9 cellular contexts compared by ENCODE assay signal in genomic region chr2:224983719-224984388, GRCh38. TPM values are rescaled to one million over a fixed set of nuclear protein-coding genes. Genes with fewer than 3 reads are reported as not detected.
DNase-seq lines count a peak whose midpoint lies in the region; ATAC-seq lines count a peak whose summit lies in the region.
"Had no signal": no experiment of that assay in that cellular context is flagged by ENCODE, and none has a peak within 500 bp of the region (broad histone marks: within the 10 kb centered on the region; RNA-seq: fewer than 3 reads in every experiment).

No MANE protein-coding gene starts in this region.

- H3K27me3 ChIP-seq in stomach smooth muscle (ENCODE audit: control insufficient read depth in 1 of 2, insufficient read depth in 2 of 2, low read length in 2 of 2), result no peaks in the 10 kb centered on the region

- peak overlapping the region; percentile 91 to 94 for H3K27ac Mint-ChIP-seq in activated naive CD4-positive, alpha-beta T cell treated with anti-CD3 and anti-CD28 coated beads, Interleukin-2, amount 50 U/mL, for 72 hours

- H3K27ac ChIP-seq in stomach smooth muscle (ENCODE audit: low read length), result no peak overlapping the region
- H3K27ac ChIP-seq: A549 had no signal

- peak in 2 of 3 experiments; percentile 63 to 76 for DNase-seq in NCI-H1417 (lab: John Stamatoyannopoulos, UW)
- DNase-seq in NCI-H1417 treated with DMSO at 0.1 percent for 48 hours (lab: John Stamatoyannopoulos, UW), result no peak
- no peak for DNase-seq in activated naive CD4-positive, alpha-beta T cell treated with anti-CD3 and anti-CD28 coated beads, Interleukin-2, amount 50 U/mL, for 72 hours (ENCODE audit: low spot score in 2 of 2)
- peak; percentile 22 to 54 for DNase-seq in hippocampal formation (lab: John Stamatoyannopoulos, UW)
- no peak for DNase-seq in ecto neural progenitor cell (ENCODE audit: low spot score)
- DNase-seq in COR-L47 (lab: John Stamatoyannopoulos, UW), result no peak

- H3K36me3 Mint-ChIP-seq in activated naive CD4-positive, alpha-beta T cell treated with anti-CD3 and anti-CD28 coated beads, Interleukin-2, amount 50 U/mL, for 72 hours, result peaks cover 14 to 22% of the 10 kb centered on the region in 2 donors

- no peak for ATAC-seq in activated naive CD4-positive, alpha-beta T cell treated with anti-CD3 and anti-CD28 coated beads, Interleukin-2, amount 50 U/mL, for 72 hours
- no peak for ATAC-seq in GM21619 (IDR thresholded peaks at IDR 0.05; ENCODE audit: unreplicated experiment)
- ATAC-seq: A549 had no signal

- no peaks in the 10 kb centered on the region for H3K4me1 ChIP-seq in stomach smooth muscle (ENCODE audit: control insufficient read depth, insufficient read depth, low read length)
- H3K4me1 ChIP-seq: A549 had no signal

- peak overlapping the region; percentile 59 to 66 for H3K4me3 ChIP-seq in stomach smooth muscle (ENCODE audit: low read length in 2 of 2)
- H3K4me3 ChIP-seq: A549 had no signal

- peak overlapping the region; percentile 25 to 52 for H3K9ac ChIP-seq in stomach smooth muscle (ENCODE audit: low read length in 2 of 2)

- no peaks in the 10 kb centered on the region for H3K9me3 Mint-ChIP-seq in activated naive CD4-positive, alpha-beta T cell treated with anti-CD3 and anti-CD28 coated beads, Interleukin-2, amount 50 U/mL, for 72 hours

- no peaks in the 10 kb centered on the region for H3K36me3 ChIP-seq in stomach smooth muscle (ENCODE audit: control insufficient read depth in 2 of 2, insufficient read depth in 2 of 2, low read length in 2 of 2)

- H3K9me3 ChIP-seq in stomach smooth muscle (ENCODE audit: control insufficient read depth in 2 of 2, low read length in 2 of 2), result no peaks in the 10 kb centered on the region
- H3K9me3 ChIP-seq: A549 had no signal

RNA-seq across cellular contexts. Expression of gene DOCK10, which starts 58.4 kb away (rescaled TPM):
- 100 to 1,000 TPM; 173 to 197 TPM for total RNA-seq in activated naive CD4-positive, alpha-beta T cell treated with anti-CD3 and anti-CD28 coated beads, Interleukin-2, amount 50 U/mL, for 72 hours

Comparison
In these comparisons a context has a peak if more than half of its experiments do, and no peak if none do; other contexts are left out.
1. DNase-seq: peak in NCI-H1417 (2 of 3) and hippocampal formation (2 of 2); none in NCI-H1417 treated with DMSO at 0.1 percent for 48 hours (single experiment), activated naive CD4-positive, alpha-beta T cell treated with anti-CD3 and anti-CD28 coated beads, Interleukin-2, amount 50 U/mL, for 72 hours (0 of 2), ecto neural progenitor cell (single experiment) and COR-L47 (single experiment).